21 cellular contexts compared by ENCODE assay signal in genomic region chr1:1042831-1043230, GRCh38. TPM values are rescaled to one million over a fixed set of nuclear protein-coding genes. Genes with fewer than 3 reads are reported as not detected.
"Had no signal": no experiment of that assay in that cellular context is flagged by ENCODE, and none has a peak within 500 bp of the region (broad histone marks: within the 10 kb centered on the region; RNA-seq: fewer than 3 reads in every experiment).

No MANE protein-coding gene starts in this region.

- H3K4me1 ChIP-seq: foreskin keratinocyte had no signal

- H3K27ac Mint-ChIP-seq: activated CD4-positive, alpha-beta T cell treated with anti-CD3 and anti-CD28 coated beads for 36 hours; activated CD8-positive, alpha-beta T cell treated with anti-CD3 and anti-CD28 coated beads for 36 hours; activated naive CD4-positive, alpha-beta T cell treated with anti-CD3 and anti-CD28 coated beads, Interleukin-2, amount 10 ng/mL, durations not matched to agents 7 days and 5 days; T-helper 2 cell treated with Interferon-gamma antibody and Interleukin-4, amounts not matched to agents 5 μg/mL and 100 μg/mL, for 36 hours had no signal

- H3K4me3 Mint-ChIP-seq: activated CD4-positive, alpha-beta T cell treated with anti-CD3 and anti-CD28 coated beads for 36 hours; activated CD8-positive, alpha-beta T cell treated with anti-CD3 and anti-CD28 coated beads for 36 hours; activated naive CD4-positive, alpha-beta T cell treated with anti-CD3 and anti-CD28 coated beads, Interleukin-2, amount 10 ng/mL, durations not matched to agents 7 days and 5 days; T-helper 2 cell treated with Interferon-gamma antibody and Interleukin-4, amounts not matched to agents 5 μg/mL and 100 μg/mL, for 36 hours had no signal

- H3K27ac ChIP-seq: epithelial cell of prostate, foreskin keratinocyte, thoracic aorta, upper lobe of left lung had no signal

- H3K4me3 ChIP-seq: lung, smooth muscle cell, thoracic aorta, upper lobe of left lung had no signal

- H3K27me3 ChIP-seq: foreskin keratinocyte had no signal

- H3K36me3 Mint-ChIP-seq: activated naive CD4-positive, alpha-beta T cell treated with anti-CD3 and anti-CD28 coated beads, Interleukin-2, amount 10 ng/mL, durations not matched to agents 7 days and 5 days had no signal

- ATAC-seq: activated CD4-positive, alpha-beta T cell treated with anti-CD3 and anti-CD28 coated beads for 36 hours; activated CD8-positive, alpha-beta T cell treated with anti-CD3 and anti-CD28 coated beads for 36 hours; foreskin keratinocyte; sciatic nerve had no signal

- H3K9me3 Mint-ChIP-seq: activated naive CD4-positive, alpha-beta T cell treated with anti-CD3 and anti-CD28 coated beads, Interleukin-2, amount 10 ng/mL, durations not matched to agents 7 days and 5 days; T-helper 2 cell treated with Interferon-gamma antibody and Interleukin-4, amounts not matched to agents 5 μg/mL and 100 μg/mL, for 36 hours had no signal

- DNase-seq: activated CD4-positive, alpha-beta T cell treated with anti-CD3 and anti-CD28 coated beads for 36 hours; activated CD8-positive, alpha-beta T cell treated with anti-CD3 and anti-CD28 coated beads for 36 hours; activated naive CD4-positive, alpha-beta T cell treated with anti-CD3 and anti-CD28 coated beads, Interleukin-2, amount 10 ng/mL, durations not matched to agents 7 days and 5 days; activated T-cell treated with anti-CD3 and anti-CD28 coated beads, Interleukin-2, amount 50 U/mL, for 1 hour; dermis blood vessel endothelial cell; foreskin keratinocyte; midbrain; SK-N-SH; stimulated activated CD4-positive, alpha-beta T cell treated with anti-CD3 and anti-CD28 coated beads, Interleukin-4, amount 100 ng/mL, for 1 hour had no signal

- H3K9me2 ChIP-seq: SK-N-SH had no signal

- H3K9me3 ChIP-seq: SK-N-SH, thoracic aorta, upper lobe of left lung had no signal

- H3K36me3 ChIP-seq: thoracic aorta had no signal

- H3K4me2 ChIP-seq: SK-N-SH, smooth muscle cell had no signal

RNA-seq across cellular contexts. Expression of gene RNF223, which starts 31.3 kb away (rescaled TPM):
- total RNA-seq: activated CD4-positive, alpha-beta T cell treated with anti-CD3 and anti-CD28 coated beads for 36 hours; activated CD8-positive, alpha-beta T cell treated with anti-CD3 and anti-CD28 coated beads for 36 hours; chondrocyte; dermis blood vessel endothelial cell; fibroblast of lung; osteocyte; pulmonary artery endothelial cell; sciatic nerve had no signal
- polyA plus RNA-seq: fibroblast of lung, neural cell, SK-N-SH had no signal
